Comparison of ENCODE assay signal across 19 cellular contexts in the genomic region with DNA sequence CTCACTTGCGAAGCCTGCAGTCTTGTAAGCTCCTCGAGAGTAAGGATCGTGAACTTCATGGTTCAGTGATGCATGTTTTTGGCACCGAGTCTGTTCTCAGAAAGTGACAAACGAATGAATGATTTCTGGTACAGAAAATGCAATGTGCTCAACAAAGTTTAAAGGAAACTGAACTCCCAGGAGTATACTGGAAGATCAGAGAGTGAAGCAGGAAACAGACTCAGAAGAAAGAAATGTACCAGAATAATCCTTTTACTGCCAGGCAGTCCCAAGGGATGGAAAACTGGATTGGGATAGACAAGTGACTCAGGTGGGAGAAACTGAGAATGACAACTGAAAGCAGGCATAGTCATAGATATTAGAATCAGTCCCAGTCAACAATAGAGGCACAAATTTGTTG.
"Had no signal": no experiment of that assay in that cellular context is flagged by ENCODE, and none has a peak within 500 bp of the region (broad histone marks: within the 10 kb centered on the region; RNA-seq: fewer than 3 reads in every experiment).

No MANE protein-coding gene starts in this region.

- ATAC-seq: activated CD4-positive, alpha-beta T cell treated with anti-CD3 and anti-CD28 coated beads for 36 hours; left cardiac atrium; natural killer cell; psoas muscle; right lobe of liver; T-helper 17 cell; WTC11 had no signal

- H3K4me1 Mint-ChIP-seq: activated CD4-positive, alpha-beta T cell treated with anti-CD3 and anti-CD28 coated beads for 36 hours; activated naive CD4-positive, alpha-beta T cell treated with anti-CD3 and anti-CD28 coated beads, Interleukin-2, amount 50 U/mL, for 24 hours; natural killer cell; T-helper 17 cell had no signal

- H3K27ac ChIP-seq: ascending aorta, esophagus squamous epithelium, ovary, psoas muscle, right lobe of liver, tibial artery, uterus had no signal

- H3K9me3 Mint-ChIP-seq: dendritic cell treated with granulocyte-macrophage colony-stimulating factor and Interleukin-4, amounts not matched to agents 40 ng/mL and 50 ng/mL, for 4 days; natural killer cell; WTC11 had no signal

- DNase-seq: activated CD4-positive, alpha-beta T cell treated with anti-CD3 and anti-CD28 coated beads for 36 hours; activated CD4-positive, alpha-beta T cell treated with anti-CD3 and anti-CD28 coated beads, Interleukin-2, amount 50 U/mL, for 48 hours; activated gamma-delta T cell; effector CD8-positive, alpha-beta T cell; esophagus squamous epithelium; left cardiac atrium; mesendoderm; natural killer cell; ovary; psoas muscle; right lobe of liver; stimulated activated naive CD4-positive, alpha-beta T cell; T-helper 17 cell; tibial artery; uterus had no signal

- H3K4me3 ChIP-seq: ascending aorta, esophagus squamous epithelium, ovary, psoas muscle, right lobe of liver, tibial artery, uterus had no signal

- H3K27me3 Mint-ChIP-seq: dendritic cell treated with granulocyte-macrophage colony-stimulating factor and Interleukin-4, amounts not matched to agents 40 ng/mL and 50 ng/mL, for 4 days had no signal

- H3K27me3 ChIP-seq: ascending aorta, esophagus squamous epithelium, ovary, right lobe of liver, tibial artery, uterus had no signal

- H3K9me3 ChIP-seq: ascending aorta, esophagus squamous epithelium, ovary, psoas muscle, right lobe of liver, tibial artery, uterus had no signal

- H3K36me3 ChIP-seq: ascending aorta, esophagus squamous epithelium, ovary, right lobe of liver, tibial artery, uterus had no signal

- H3K4me3 Mint-ChIP-seq: activated CD4-positive, alpha-beta T cell treated with anti-CD3 and anti-CD28 coated beads for 36 hours; activated naive CD4-positive, alpha-beta T cell treated with anti-CD3 and anti-CD28 coated beads, Interleukin-2, amount 50 U/mL, for 24 hours; dendritic cell treated with granulocyte-macrophage colony-stimulating factor and Interleukin-4, amounts not matched to agents 40 ng/mL and 50 ng/mL, for 4 days; natural killer cell; T-helper 17 cell; WTC11 had no signal

- H3K4me1 ChIP-seq: ascending aorta, esophagus squamous epithelium, psoas muscle, right lobe of liver, tibial artery, uterus had no signal

- H3K36me3 Mint-ChIP-seq: activated naive CD4-positive, alpha-beta T cell treated with anti-CD3 and anti-CD28 coated beads, Interleukin-2, amount 50 U/mL, for 24 hours; natural killer cell; WTC11 had no signal

- H3K27ac Mint-ChIP-seq: activated CD4-positive, alpha-beta T cell treated with anti-CD3 and anti-CD28 coated beads for 36 hours; activated naive CD4-positive, alpha-beta T cell treated with anti-CD3 and anti-CD28 coated beads, Interleukin-2, amount 50 U/mL, for 24 hours; dendritic cell treated with granulocyte-macrophage colony-stimulating factor and Interleukin-4, amounts not matched to agents 40 ng/mL and 50 ng/mL, for 4 days; natural killer cell; T-helper 17 cell; WTC11 had no signal
